11 cellular contexts compared by ENCODE assay signal in the genomic region with DNA sequence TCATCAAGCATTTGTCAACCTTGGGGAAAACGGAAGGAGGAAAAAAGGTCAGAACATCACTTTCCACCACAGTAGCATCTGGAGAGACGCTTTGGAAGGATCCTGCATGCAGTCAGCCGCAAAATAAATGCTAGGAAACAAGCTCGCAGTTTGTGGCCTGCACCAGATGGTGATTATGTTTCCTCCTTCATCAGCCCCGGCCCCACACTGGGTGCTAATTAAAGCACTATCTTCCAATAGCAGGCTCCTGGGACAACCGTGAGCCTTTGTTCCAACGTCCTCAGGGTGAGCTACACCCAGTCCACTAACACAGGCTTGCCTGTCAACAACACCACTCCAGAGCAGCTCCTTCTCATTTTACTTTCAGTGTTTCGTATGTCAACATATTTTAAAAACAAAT.
DNase-seq lines count a peak whose midpoint lies in the region; ATAC-seq and TF ChIP-seq lines count a peak whose summit lies in the region.
"Had no signal": no experiment of that assay in that cellular context is flagged by ENCODE, and none has a peak within 500 bp of the region (broad histone marks: within the 10 kb centered on the region; RNA-seq: fewer than 3 reads in every experiment).

No MANE protein-coding gene starts in this region.

- DNase-seq in Right ventricle myocardium inferior (ENCODE audit: missing footprints) (no peak), cardiac septum (ENCODE audit: low spot score) (no peak), OCI-M1 (lab: John Stamatoyannopoulos, UW) (peak; percentile 91), heart left ventricle (peak in 3 of 5 donors; percentile 15 to 56 (median 35)), brain microvascular endothelial cell (no peak), ovary (no peak), foreskin keratinocyte (no peak)
- DNase-seq: HFFc6, psoas muscle had no signal

- intact Hi-C loops in Right ventricle myocardium inferior (cut with DNase I): loop anchor here (5.0 kb wide), 1 partner anchor 65 kb away; the partner anchor contains the start of gene RNF130
- intact Hi-C loops in cardiac septum (cut with DNase I): no loop called here
- intact Hi-C loops in heart left ventricle (cut with DNase I): loop anchor here in 1 of 10 donors (10.0 kb wide), 1 partner anchor 67 kb away; the partner anchor contains the start of gene RNF130
- intact Hi-C loops in ovary (cut with DNase I): no loop called here

- TF ChIP-seq POLR2A in heart left ventricle (IDR thresholded peaks at IDR 0.05) (no peak), ovary (IDR thresholded peaks at IDR 0.05) (no peak)

- H3K27me3 ChIP-seq in heart left ventricle (no peaks in the 10 kb centered on the region), brain microvascular endothelial cell (replicated peaks) (no peaks in the 10 kb centered on the region), ovary (no peaks in the 10 kb centered on the region), foreskin keratinocyte (no peaks in the 10 kb centered on the region)

- ATAC-seq in Right ventricle myocardium inferior (peak; percentile 89), heart left ventricle (peak; percentile 85 to 96 (median 92)), foreskin keratinocyte (no peak)
- ATAC-seq: left lobe of liver had no signal

- peaks cover 0 to 25% (median 17%) of the 10 kb centered on the region in 9 donors for H3K36me3 ChIP-seq in heart left ventricle
- H3K36me3 ChIP-seq in brain microvascular endothelial cell (replicated peaks): no peaks in the 10 kb centered on the region
- H3K36me3 ChIP-seq in ovary: no peaks in the 10 kb centered on the region

- H3K9me3 ChIP-seq in heart left ventricle: no peaks in the 10 kb centered on the region
- H3K9me3 ChIP-seq in ovary: no peaks in the 10 kb centered on the region
- H3K9me3 ChIP-seq: psoas muscle had no signal

- no peak for TF ChIP-seq EP300 in ovary (IDR thresholded peaks at IDR 0.05)

- H3K4me3 ChIP-seq in heart left ventricle (no peak overlapping the region), brain microvascular endothelial cell (ENCODE audit: low read depth, low read length) (no peak overlapping the region), ovary (no peak overlapping the region)
- H3K4me3 ChIP-seq: psoas muscle had no signal

- in situ Hi-C loops in brain microvascular endothelial cell (cut with HindIII; ENCODE audit: low pct_ligation_motif_present, low sequenced_read_pairs): no loop called here

- peaks cover 0 to 21% (median 13%) of the 10 kb centered on the region in 12 donors for H3K4me1 ChIP-seq in heart left ventricle
- H3K4me1 ChIP-seq in ovary (ENCODE audit: insufficient read depth): no peaks in the 10 kb centered on the region
- no peaks in the 10 kb centered on the region for H3K4me1 ChIP-seq in foreskin keratinocyte

- TF ChIP-seq CTCF in heart left ventricle (IDR thresholded peaks at IDR 0.05): no peak
- TF ChIP-seq CTCF in brain microvascular endothelial cell (IDR thresholded peaks at IDR 0.05; ENCODE audit: low read depth, low read length, missing control alignments): no peak
- no peak for TF ChIP-seq CTCF in ovary (IDR thresholded peaks at IDR 0.05)
- no peak for TF ChIP-seq CTCF in foreskin keratinocyte (conservative IDR thresholded peaks at IDR 0.05)

- 27 to 34% (median 28%) methylated on average over 8 of the region's 8 CpGs for WGBS in heart left ventricle, 4 donors
- WGBS in ovary, 3 donors: 70 to 76% (median 73%) methylated on average over 8 of the region's 8 CpGs

- H3K27ac ChIP-seq in heart left ventricle: peak overlapping the region in 6 of 12 donors; percentile 33 to 68 (median 40)
- H3K27ac ChIP-seq in temporal lobe (ENCODE audit: low read depth, low read length): peak overlapping the region; percentile 13
- no peak overlapping the region for H3K27ac ChIP-seq in brain microvascular endothelial cell
- no peak overlapping the region for H3K27ac ChIP-seq in ovary
- no peak overlapping the region for H3K27ac ChIP-seq in foreskin keratinocyte
- H3K27ac ChIP-seq: psoas muscle had no signal

Comparison
In these comparisons a context has a peak if more than half of its experiments do, and no peak if none do; other contexts are left out.
1. DNase-seq: peak in OCI-M1 (single experiment) and heart left ventricle (3 of 5); none in Right ventricle myocardium inferior (single experiment), cardiac septum (single experiment), brain microvascular endothelial cell (single experiment), ovary (0 of 5) and foreskin keratinocyte (0 of 2).